29 cellular contexts compared by ENCODE assay signal in the genomic region with DNA sequence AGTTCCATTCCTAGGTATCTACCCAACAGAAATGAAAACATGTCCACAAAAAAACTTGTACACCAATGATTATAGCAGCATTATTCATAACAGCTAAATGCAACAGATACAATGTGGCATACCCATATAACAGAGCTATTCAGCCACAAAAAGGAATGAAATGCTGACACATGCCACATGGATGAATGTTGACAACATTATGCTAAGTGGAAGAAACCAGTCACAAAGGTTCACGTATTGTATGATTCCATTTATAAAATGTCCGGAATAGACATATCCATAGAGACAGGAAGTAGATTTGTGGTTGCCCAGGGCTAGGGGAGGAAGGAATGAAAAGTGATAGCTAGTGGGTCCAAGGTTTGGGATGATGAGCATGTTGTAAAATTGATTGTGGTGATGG. TPM values are rescaled to one million over a fixed set of nuclear protein-coding genes. Genes with fewer than 3 reads are reported as not detected.
"Had no signal": no experiment of that assay in that cellular context is flagged by ENCODE, and none has a peak within 500 bp of the region (broad histone marks: within the 10 kb centered on the region; RNA-seq: fewer than 3 reads in every experiment).

No MANE protein-coding gene starts in this region.

- DNase-seq: activated CD4-positive, alpha-beta memory T cell treated with anti-CD3 and anti-CD28 coated beads for 36 hours; activated CD4-positive, alpha-beta T cell treated with anti-CD3 and anti-CD28 coated beads, Interleukin-2, amount 10 ng/mL, durations not matched to agents 24 days and 14 days; activated CD4-positive, CD25-positive, alpha-beta regulatory T cell treated with anti-CD3 and anti-CD28 coated beads, Interleukin-2, amount 50 U/mL, for 72 hours; activated gamma-delta T cell; activated naive CD4-positive, alpha-beta T cell treated with anti-CD3 and anti-CD28 coated beads for 36 hours; activated T-cell treated with anti-CD3 and anti-CD28 coated beads for 4 hours; activated T-cell treated with anti-CD3 and anti-CD28 coated beads, Interleukin-2, amount 50 U/mL, for 48 hours; amygdala; brain microvascular endothelial cell; KG1; MG63; MV-4-11; NCI-H1092 treated with DMSO at 0.1 percent for 48 hours; NCI-H1436; NCI-H1694 treated with DMSO at 0.1 percent for 48 hours; NCI-H2029 treated with DMSO at 0.1 percent for 48 hours; NCI-H345; NCI-H510A; NCI-H526 treated with DMSO at 0.1 percent for 48 hours; NCI-H82; Right ventricle myocardium superior; RPMI8226; SJCRH30; SW 1271 had no signal

- H3K27ac ChIP-seq: brain microvascular endothelial cell, cardiac muscle cell, SJCRH30 had no signal

- H3K36me3 ChIP-seq: brain microvascular endothelial cell, cardiac muscle cell, MG63, SJCRH30 had no signal

- ATAC-seq: activated T-helper 17 cell treated with anti-CD3 and anti-CD28 coated beads, Interleukin-2, amount 50 U/mL, for 72 hours; SK-N-SH treated with all-trans-retinoic acid at 6 μM for 48 hours; WTC11 had no signal

- H3K9me3 ChIP-seq: MG63, SJCRH30 had no signal

- H3K27me3 ChIP-seq: brain microvascular endothelial cell, cardiac muscle cell, MG63, SJCRH30 had no signal

- H3K4me3 ChIP-seq: cardiac muscle cell, MG63, SJCRH30 had no signal

RNA-seq across cellular contexts. Expression of a gene that starts 10.8 kb away (rescaled TPM):
- total RNA-seq: OCI-LY7 had no signal
